9 cellular contexts compared by ENCODE assay signal in genomic region chr20:5608104-5608447, GRCh38. TPM values are rescaled to one million over a fixed set of nuclear protein-coding genes. Genes with fewer than 3 reads are reported as not detected.
DNase-seq lines count a peak whose midpoint lies in the region; ATAC-seq and TF ChIP-seq lines count a peak whose summit lies in the region.
"Had no signal": no experiment of that assay in that cellular context is flagged by ENCODE, and none has a peak within 500 bp of the region (broad histone marks: within the 10 kb centered on the region; RNA-seq: fewer than 3 reads in every experiment).

No MANE protein-coding gene starts in this region.

- no peaks in the 10 kb centered on the region for H3K9me2 ChIP-seq in OCI-LY1 (ENCODE audit: low read depth, low read length)

- no peak for TF ChIP-seq CTCF in OCI-LY1 (IDR thresholded peaks at IDR 0.05; ENCODE audit: low read length)

- H3K9me3 ChIP-seq in OCI-LY1 (ENCODE audit: low read length) (no peaks in the 10 kb centered on the region), stomach smooth muscle (ENCODE audit: control insufficient read depth in 2 of 2, low read length in 2 of 2) (no peaks in the 10 kb centered on the region)

- ATAC-seq in activated T-cell treated with anti-CD3 and anti-CD28 coated beads, Interleukin-2, amount 50 U/mL, for 4 hours = no peak
- no peak for ATAC-seq in GM18858 (IDR thresholded peaks at IDR 0.05; ENCODE audit: unreplicated experiment)

- H3K36me3 Mint-ChIP-seq in activated T-cell treated with anti-CD3 and anti-CD28 coated beads, Interleukin-2, amount 50 U/mL, for 4 hours (ENCODE audit: insufficient read depth) = peaks cover 28% of the 10 kb centered on the region

- no peaks in the 10 kb centered on the region for H4K20me1 ChIP-seq in OCI-LY1 (ENCODE audit: insufficient read depth, low read length)

- no peaks in the 10 kb centered on the region for H3K27me3 ChIP-seq in OCI-LY1 (ENCODE audit: insufficient read depth, low read length)
- no peaks in the 10 kb centered on the region for H3K27me3 ChIP-seq in stomach smooth muscle (ENCODE audit: control insufficient read depth in 1 of 2, insufficient read depth in 2 of 2, low read length in 2 of 2)

- H2AFZ ChIP-seq in OCI-LY1 (ENCODE audit: low read length) = no peak overlapping the region

- peaks cover 74% of the 10 kb centered on the region for H3K79me2 ChIP-seq in OCI-LY1 (ENCODE audit: insufficient read depth, low read length)

- H3K4me3 Mint-ChIP-seq in activated T-cell treated with anti-CD3 and anti-CD28 coated beads, Interleukin-2, amount 50 U/mL, for 4 hours = peak overlapping the region; percentile 96

- H3K9ac ChIP-seq in OCI-LY1 (ENCODE audit: low read length) = peak overlapping the region; percentile 93
- H3K9ac ChIP-seq in stomach smooth muscle (ENCODE audit: low read length in 2 of 2) = peak overlapping the region in 1 of 2 donors; percentile 31
- H3K9ac ChIP-seq: KMS-11 had no signal

- peak overlapping the region; percentile 86 for H3K4me3 ChIP-seq in OCI-LY1 (ENCODE audit: low read depth, low read length, poor library complexity, severe bottlenecking)
- H3K4me3 ChIP-seq in stomach smooth muscle (ENCODE audit: low read length in 2 of 2) = peak overlapping the region; percentile 89 to 93

- peaks cover 56% of the 10 kb centered on the region for H3K4me1 ChIP-seq in OCI-LY1 (ENCODE audit: insufficient read depth, low read length, severe bottlenecking)
- H3K4me1 ChIP-seq in stomach smooth muscle (ENCODE audit: control insufficient read depth, insufficient read depth, low read length) = peaks cover 3% of the 10 kb centered on the region

- H3K9me3 Mint-ChIP-seq in activated T-cell treated with anti-CD3 and anti-CD28 coated beads, Interleukin-2, amount 50 U/mL, for 4 hours = no peaks in the 10 kb centered on the region

- DNase-seq in activated T-cell treated with anti-CD3 and anti-CD28 coated beads, Interleukin-2, amount 50 U/mL, for 4 hours = no peak
- DNase-seq in activated T-cell treated with anti-CD3 and anti-CD28 coated beads, Interleukin-2, amount 50 U/mL, for 1 hour = no peak
- DNase-seq in epithelial cell of prostate (ENCODE audit: low read depth, low spot score) = no peak
- no peak for DNase-seq in erythroblast (lab: John Stamatoyannopoulos, UW)
- DNase-seq in EL = no peak

- TF ChIP-seq POLR2A in erythroblast (IDR thresholded peaks at IDR 0.05; ENCODE audit: low read length) = no peak

- H3K36me3 ChIP-seq in OCI-LY1 (ENCODE audit: insufficient read depth, low read length) (peaks cover 59% of the 10 kb centered on the region), stomach smooth muscle (ENCODE audit: control insufficient read depth in 2 of 2, insufficient read depth in 2 of 2, low read length in 2 of 2) (no peaks in the 10 kb centered on the region)

- H3F3A ChIP-seq in OCI-LY1 (ENCODE audit: insufficient read depth, low read length) = 0 out of 2 replicates have a peak, but pooled peaks cover 5% of the 10 kb centered on the region

- no peaks in the 10 kb centered on the region for H3K27me3 Mint-ChIP-seq in activated T-cell treated with anti-CD3 and anti-CD28 coated beads, Interleukin-2, amount 50 U/mL, for 4 hours (ENCODE audit: low read depth)

- peaks cover 61% of the 10 kb centered on the region for H3K4me1 Mint-ChIP-seq in activated T-cell treated with anti-CD3 and anti-CD28 coated beads, Interleukin-2, amount 50 U/mL, for 4 hours (ENCODE audit: low read depth)

- peak overlapping the region; percentile 96 for H3K4me2 ChIP-seq in OCI-LY1 (ENCODE audit: low read length)
- H3K4me2 ChIP-seq: KMS-11 had no signal

- peak overlapping the region; percentile 91 for H3K27ac ChIP-seq in OCI-LY1 (ENCODE audit: low read depth, low read length, poor library complexity, severe bottlenecking)
- peak overlapping the region; percentile 93 for H3K27ac ChIP-seq in epithelial cell of prostate
- H3K27ac ChIP-seq in stomach smooth muscle (ENCODE audit: low read length) = no peak overlapping the region
- H3K27ac ChIP-seq: KMS-11 had no signal

RNA-seq across cellular contexts. Expression of gene GPCPD1, which starts 2.7 kb away (rescaled TPM):
- 10 to 100 TPM; 21.4 to 26.3 (median 24.4) TPM for total RNA-seq in activated T-cell treated with anti-CD3 and anti-CD28 coated beads, Interleukin-2, amount 50 U/mL, for 4 hours
